Comparison of ENCODE assay signal across 16 cellular contexts in the genomic region with DNA sequence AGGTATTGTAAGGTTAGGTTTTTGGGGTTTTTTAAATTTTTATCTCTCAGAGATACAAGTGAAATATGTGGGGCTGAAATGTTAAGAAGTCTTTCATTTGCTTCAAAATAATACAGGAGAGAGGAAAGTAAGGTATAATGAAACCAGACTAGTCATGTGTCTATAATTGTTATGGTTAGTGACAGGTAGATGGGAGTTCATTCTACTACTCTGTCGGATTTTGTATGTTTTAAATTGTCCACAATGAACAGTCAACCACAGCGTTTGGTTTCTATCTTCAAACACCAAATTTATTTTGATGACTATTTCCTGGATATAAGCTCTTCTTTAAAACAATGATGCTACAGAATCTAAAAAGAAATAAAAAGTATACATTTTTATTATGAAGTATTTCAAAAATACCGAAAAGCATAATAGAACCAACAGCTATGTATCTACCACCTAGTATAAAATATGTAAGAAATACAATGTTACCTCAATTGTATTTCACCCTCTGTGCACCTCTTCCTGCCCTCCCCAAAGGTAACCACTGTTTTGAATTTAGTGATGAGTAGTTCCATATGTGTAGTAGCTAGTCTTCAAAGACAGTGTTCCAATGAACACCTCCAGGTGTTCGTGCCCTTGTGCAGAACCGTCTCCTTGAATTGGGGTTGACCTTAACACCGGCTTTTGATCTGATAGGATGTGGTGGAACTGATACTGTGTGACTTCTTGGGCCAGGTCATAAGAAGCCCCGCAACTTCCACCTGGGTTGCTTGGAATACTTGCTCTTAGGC.
"Had no signal": no experiment of that assay in that cellular context is flagged by ENCODE, and none has a peak within 500 bp of the region (broad histone marks: within the 10 kb centered on the region; RNA-seq: fewer than 3 reads in every experiment).

No MANE protein-coding gene starts in this region.

- H3K4me1 ChIP-seq: colonic mucosa, foreskin keratinocyte, prostate gland, testis, uterus had no signal

- ATAC-seq: activated CD8-positive, alpha-beta T cell treated with anti-CD3 and anti-CD28 coated beads for 36 hours; foreskin keratinocyte; left cardiac atrium; natural killer cell; SK-N-SH treated with all-trans-retinoic acid at 6 μM for 48 hours had no signal

- DNase-seq: activated CD4-positive, CD25-positive, alpha-beta regulatory T cell treated with anti-CD3 and anti-CD28 coated beads, Interleukin-2, amount 50 U/mL, for 72 hours; activated CD8-positive, alpha-beta memory T cell treated with anti-CD3 and anti-CD28 coated beads, Interleukin-2, amount 50 U/mL, for 4 hours; activated CD8-positive, alpha-beta T cell treated with anti-CD3 and anti-CD28 coated beads for 36 hours; activated effector memory CD4-positive, alpha-beta T cell treated with anti-CD3 and anti-CD28 coated beads, Interleukin-2, amount 50 U/mL, for 16 hours; colonic mucosa; foreskin keratinocyte; left cardiac atrium; mucosa of descending colon; natural killer cell; occipital lobe; stimulated activated CD4-positive, alpha-beta T cell treated with anti-CD3 and anti-CD28 coated beads, Interleukin-12 subunit alpha, Interleukin-12 subunit beta, amount 100 ng/mL, for 4 hours; testis; uterus had no signal

- H3K36me3 ChIP-seq: colonic mucosa, prostate gland, uterus had no signal

- H3K27ac ChIP-seq: colonic mucosa, foreskin keratinocyte, prostate gland, testis, uterus had no signal

- H3K4me3 ChIP-seq: colonic mucosa, lung, mucosa of descending colon, prostate gland, testis, uterus had no signal

- H3K9me3 ChIP-seq: colonic mucosa, mucosa of descending colon, prostate gland, testis, uterus had no signal

- H3K27me3 ChIP-seq: colonic mucosa, foreskin keratinocyte, testis, uterus had no signal
